13 cellular contexts compared by ENCODE assay signal in the genomic region with DNA sequence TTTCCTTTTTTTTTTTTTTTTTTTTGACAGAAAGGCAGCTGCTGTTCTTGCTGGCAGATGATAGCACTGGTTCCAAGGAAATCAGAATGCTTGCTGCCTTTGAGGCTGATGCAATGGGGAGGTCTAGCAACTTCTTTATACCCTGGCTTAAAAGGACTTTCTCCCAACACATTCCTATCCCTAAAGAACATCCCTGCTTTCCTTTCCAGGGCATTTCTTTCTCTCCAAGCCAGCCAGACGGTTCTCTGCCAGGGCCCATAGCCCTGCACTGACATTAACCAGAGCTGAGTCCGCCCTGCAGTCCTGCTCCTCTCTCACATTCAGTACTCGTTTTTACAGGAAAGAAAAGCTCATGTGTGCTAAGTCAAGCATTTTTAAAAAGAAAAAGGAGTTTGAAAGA.
DNase-seq lines count a peak whose midpoint lies in the region; ATAC-seq and TF ChIP-seq lines count a peak whose summit lies in the region.
"Had no signal": no experiment of that assay in that cellular context is flagged by ENCODE, and none has a peak within 500 bp of the region (broad histone marks: within the 10 kb centered on the region; RNA-seq: fewer than 3 reads in every experiment).

No MANE protein-coding gene starts in this region.

- H3K9me3 ChIP-seq in adipocyte (ENCODE audit: control insufficient read depth, low read length) (no peaks in the 10 kb centered on the region), upper lobe of right lung (no peaks in the 10 kb centered on the region)

- peaks cover 2% of the 10 kb centered on the region for H3K27me3 Mint-ChIP-seq in glutamatergic neuron (ENCODE audit: unreplicated experiment)
- H3K27me3 Mint-ChIP-seq in nephron (ENCODE audit: low read depth) = no peaks in the 10 kb centered on the region

- H3K27ac Mint-ChIP-seq in glutamatergic neuron (ENCODE audit: unreplicated experiment) = peak overlapping the region; percentile 24
- H3K27ac Mint-ChIP-seq in nephron = peak overlapping the region in 2 of 3 experiments; percentile 18 to 22
- H3K27ac Mint-ChIP-seq: effector memory CD8-positive, alpha-beta T cell had no signal

- H3K27me3 ChIP-seq in adipocyte (replicated peaks; ENCODE audit: control insufficient read depth, insufficient read depth, low read length) = no peaks in the 10 kb centered on the region
- no peaks in the 10 kb centered on the region for H3K27me3 ChIP-seq in upper lobe of right lung

- ATAC-seq in upper lobe of right lung = peak; percentile 46
- no peak for ATAC-seq in HG02759 (IDR thresholded peaks at IDR 0.05; ENCODE audit: unreplicated experiment)
- ATAC-seq in HG02884 (IDR thresholded peaks at IDR 0.05; ENCODE audit: unreplicated experiment) = no peak
- ATAC-seq: activated T-cell treated with anti-CD3 and anti-CD28 coated beads, Interleukin-2, amount 50 U/mL, for 4 hours; effector memory CD8-positive, alpha-beta T cell had no signal

- H3K9me3 Mint-ChIP-seq in glutamatergic neuron (ENCODE audit: unreplicated experiment) (no peaks in the 10 kb centered on the region), nephron (no peaks in the 10 kb centered on the region)
- H3K9me3 Mint-ChIP-seq: activated T-cell treated with anti-CD3 and anti-CD28 coated beads, Interleukin-2, amount 50 U/mL, for 4 hours; effector memory CD8-positive, alpha-beta T cell had no signal

- no peak overlapping the region for H3K4me3 Mint-ChIP-seq in glutamatergic neuron (ENCODE audit: unreplicated experiment)
- H3K4me3 Mint-ChIP-seq in nephron = no peak overlapping the region
- H3K4me3 Mint-ChIP-seq: activated T-cell treated with anti-CD3 and anti-CD28 coated beads, Interleukin-2, amount 50 U/mL, for 4 hours; effector memory CD8-positive, alpha-beta T cell had no signal

- DNase-seq in adipocyte (ENCODE audit: low read depth) (peak; percentile 25), glutamatergic neuron (no peak), upper lobe of right lung (no peak)
- DNase-seq in activated T-cell treated with anti-CD3 and anti-CD28 coated beads, Interleukin-2, amount 50 U/mL, for 1 hour = no peak
- DNase-seq: activated CD4-positive, CD25-positive, alpha-beta regulatory T cell treated with anti-CD3 and anti-CD28 coated beads, Interleukin-2, amount 50 U/mL, for 72 hours; activated T-cell treated with anti-CD3 and anti-CD28 coated beads, Interleukin-2, amount 50 U/mL, for 4 hours; effector memory CD8-positive, alpha-beta T cell; mammary epithelial cell; NCI-H146; retina had no signal

- H3K9ac ChIP-seq in adipocyte (ENCODE audit: low read length) = peak overlapping the region; percentile 30

- peaks cover 4% of the 10 kb centered on the region for H3K4me1 Mint-ChIP-seq in glutamatergic neuron (ENCODE audit: low read depth, unreplicated experiment)
- peaks cover 18% of the 10 kb centered on the region for H3K4me1 Mint-ChIP-seq in nephron

- no peaks in the 10 kb centered on the region for H3K36me3 ChIP-seq in adipocyte (ENCODE audit: control insufficient read depth, insufficient read depth, low read length, severe bottlenecking)
- no peaks in the 10 kb centered on the region for H3K36me3 ChIP-seq in upper lobe of right lung

- H3K36me3 Mint-ChIP-seq in glutamatergic neuron (ENCODE audit: unreplicated experiment) = peaks cover 3% of the 10 kb centered on the region
- H3K36me3 Mint-ChIP-seq in nephron (ENCODE audit: low read depth) = no peaks in the 10 kb centered on the region

- H3K4me3 ChIP-seq in adipocyte (ENCODE audit: low read length) (no peak overlapping the region), upper lobe of right lung (no peak overlapping the region)

- H3K27ac ChIP-seq in upper lobe of right lung = no peak overlapping the region

- intact Hi-C loops in upper lobe of right lung (cut with DNase I) = no loop called here

- no peak for TF ChIP-seq CTCF in glutamatergic neuron (IDR thresholded peaks at IDR 0.05; ENCODE audit: partially characterized antibody, unreplicated experiment)
- TF ChIP-seq CTCF in nephron (IDR thresholded peaks at IDR 0.05; ENCODE audit: unreplicated experiment in 3 of 3) = no peak
- no peak for TF ChIP-seq CTCF in upper lobe of right lung (IDR thresholded peaks at IDR 0.05)

- H3K4me1 ChIP-seq in adipocyte (ENCODE audit: control insufficient read depth, insufficient read depth, low read length) = peaks cover 15% of the 10 kb centered on the region
- peaks cover 6% of the 10 kb centered on the region for H3K4me1 ChIP-seq in upper lobe of right lung
